ENCODE assay signal across 8 cellular contexts in genomic region chr19:58380736-58381459, GRCh38. TPM values are rescaled to one million over a fixed set of nuclear protein-coding genes. Genes with fewer than 3 reads are reported as not detected.
DNase-seq lines count a peak whose midpoint lies in the region; ATAC-seq and TF ChIP-seq lines count a peak whose summit lies in the region.

TSS of gene ZNF837 (minus strand) at chr19:58381030. CDS start at chr19:58369332, 11,698 bp downstream.

- POLR2A ChIA-PET in AG04450 (lab: Yijun Ruan, JAX), result interaction anchor here (1.1 to 1.4 kb wide), 3 partner anchors 12 to 34 kb away, joined by 5 read pairs; partner anchors contain the start of gene ZNF497

- H3K36me3 ChIP-seq in WERI-Rb-1 (no peaks in the 10 kb centered on the region), mammary epithelial cell (ENCODE audit: insufficient read depth, low read length) (no peaks in the 10 kb centered on the region), skeletal muscle satellite cell (ENCODE audit: insufficient read depth, low read length) (no peaks in the 10 kb centered on the region)

- ATAC-seq in GM18907 (IDR thresholded peaks at IDR 0.05; ENCODE audit: unreplicated experiment) (peak; percentile 85), HG03139 (IDR thresholded peaks at IDR 0.05; ENCODE audit: unreplicated experiment) (peak; percentile 74)

- H3K9me3 ChIP-seq in AG04450 (ENCODE audit: control insufficient read depth, insufficient read depth, low read length) (no peaks in the 10 kb centered on the region; the same call in 1 of the 2 replicates), WERI-Rb-1 (ENCODE audit: severe bottlenecking) (no peaks in the 10 kb centered on the region), mammary epithelial cell (replicated peaks; ENCODE audit: insufficient read depth, low read length) (no peaks in the 10 kb centered on the region), iPS-18c (ENCODE audit: control insufficient read depth, insufficient read depth, low read length) (no peaks in the 10 kb centered on the region), skeletal muscle satellite cell (replicated peaks; ENCODE audit: low read length) (no peaks in the 10 kb centered on the region)

- H3K27me3 ChIP-seq in AG04450 (ENCODE audit: control insufficient read depth, insufficient read depth, low read length) (no peaks in the 10 kb centered on the region), WERI-Rb-1 (ENCODE audit: insufficient read depth, low read depth, severe bottlenecking) (no peaks in the 10 kb centered on the region), mammary epithelial cell (ENCODE audit: insufficient read depth, low read length) (no peaks in the 10 kb centered on the region), skeletal muscle satellite cell (ENCODE audit: control insufficient read depth, insufficient read depth, low read length) (no peaks in the 10 kb centered on the region)

- peak within 1 kb of the TSS; percentile 93 for H2AFZ ChIP-seq in mammary epithelial cell (ENCODE audit: low read depth, low read length)

- in situ Hi-C loops in mammary epithelial cell (cut with MboI; ENCODE audit: low sequenced_read_pairs in 2 of 2), result no loop called here

- H3K4me2 ChIP-seq in mammary epithelial cell (ENCODE audit: insufficient read depth, low read depth, low read length), result peak within 1 kb of the TSS; percentile 96
- peak within 1 kb of the TSS; percentile 94 for H3K4me2 ChIP-seq in skeletal muscle satellite cell (ENCODE audit: low read length)

- dilution Hi-C loops in mammary epithelial cell (cut with HindIII; ENCODE audit: low sequenced_read_pairs), result loop anchor here (5.0 kb wide), 2 partner anchors 46 to 76 kb away; no protein-coding TSS in a partner anchor

- H3K4me3 ChIP-seq in AG04450 (ENCODE audit: low read depth, low read length) (peak within 1 kb of the TSS; percentile 82), WERI-Rb-1 (ENCODE audit: low read depth, low read length) (peak within 1 kb of the TSS; percentile 38), mammary epithelial cell (replicated peaks in 1 of 3; ENCODE audit: insufficient read depth in 1 of 3, low read depth in 2 of 3, low read length in 3 of 3) (peak within 1 kb of the TSS; percentile 72 to 92 (median 84)), iPS-18c (ENCODE audit: insufficient read depth, low read depth, low read length) (peak within 1 kb of the TSS; percentile 97), skeletal muscle satellite cell (ENCODE audit: low read length) (peak within 1 kb of the TSS; percentile 90)

- H3K79me2 ChIP-seq in mammary epithelial cell (ENCODE audit: insufficient read depth, low read length), result peaks cover 41% of the 10 kb centered on the region

- H3K27ac ChIP-seq in AG04450 (ENCODE audit: low read depth, low read length) (peak within 1 kb of the TSS; percentile 68), WERI-Rb-1 (peak within 1 kb of the TSS; percentile 98), mammary epithelial cell (ENCODE audit: insufficient read depth, low read depth, low read length) (peak within 1 kb of the TSS; percentile 95)

- H3K9ac ChIP-seq in mammary epithelial cell (ENCODE audit: insufficient read depth, low read length), result peak within 1 kb of the TSS; percentile 91
- H3K9ac ChIP-seq in skeletal muscle satellite cell (ENCODE audit: low read depth, low read length), result peak within 1 kb of the TSS; percentile 91

- intact Hi-C loops in mammary epithelial cell (cut with micrococcal nuclease), result loop anchor here (1.0 to 5.0 kb wide), 9 partner anchors 19 to 198 kb away; partner anchors contain the start of genes ZBTB45, ZNF274, ZNF324 and ZNF324B

- 5% methylated on average over 24 of the region's 77 CpGs for WGBS in mammary epithelial cell (ENCODE audit: low coverage, missing lambda C conversion rate)

- no peak for TF ChIP-seq CTCF in AG04450 (IDR thresholded peaks at IDR 0.05; ENCODE audit: low read depth, low read length)
- no peak for TF ChIP-seq CTCF in WERI-Rb-1 (IDR thresholded peaks at IDR 0.05; ENCODE audit: low read depth, low read length)
- no peak for TF ChIP-seq CTCF in mammary epithelial cell (conservative IDR thresholded peaks at IDR 0.05 in 1 of 2, IDR thresholded peaks at IDR 0.05 in 1 of 2; ENCODE audit: extremely low read depth in 1 of 2, insufficient read depth in 1 of 2, low read depth in 1 of 2, low read length in 2 of 2)

- H3K4me1 ChIP-seq in mammary epithelial cell (ENCODE audit: insufficient read depth, low read length), result peaks cover 25% of the 10 kb centered on the region
- peaks cover 26% of the 10 kb centered on the region for H3K4me1 ChIP-seq in skeletal muscle satellite cell (ENCODE audit: control insufficient read depth, insufficient read depth, low read length)

- CTCF ChIA-PET in AG04450 (lab: Charles Lee), result no interaction called here
- CTCF ChIA-PET in mammary epithelial cell (lab: Charles Lee; ENCODE audit: low non-redundant PET), result no interaction called here

- no peaks in the 10 kb centered on the region for H4K20me1 ChIP-seq in mammary epithelial cell (ENCODE audit: insufficient read depth, low read length)

- DNase-seq in AG04450 (ENCODE audit: low read depth, low spot score) (peak; percentile 100), NCI-H2196 treated with DMSO at 0.1 percent for 48 hours (lab: John Stamatoyannopoulos, UW; ENCODE audit: unreplicated experiment) (peak; percentile 99), WERI-Rb-1 (peak; percentile 99), mammary epithelial cell (peak; percentile 100)

- no TSS peak for BruUV-seq in mammary epithelial cell (replicated peaks; lab: Mats Ljungman, UMichigan)

RNA-seq across cellular contexts. Expression of gene ZNF837, which starts in this region (rescaled TPM):
- polyA plus RNA-seq in AG04450 (2011; rRNA removed) (0.33 and 0.37 TPM in 2 replicates), mammary epithelial cell (0.66 TPM)
- 0.17 and 0.32 TPM in 2 replicates for polyA minus RNA-seq in AG04450 (2011; rRNA and poly(A)+ RNA removed)
- 1 to 10 TPM; 2.6 to 4.2 TPM for total RNA-seq in mammary epithelial cell
- not detected for polyA minus RNA-seq in mammary epithelial cell
- total RNA-seq in skeletal muscle satellite cell (2012; rRNA removed), result 3.0 and 3.5 TPM in 2 replicates

Comparison
In these comparisons a context has a peak if more than half of its experiments do, and no peak if none do; other contexts are left out.
1. Peak in every context shown above with its lines: DNase-seq, ATAC-seq, H3K4me3 ChIP-seq and H3K27ac ChIP-seq.
2. Peak in DNase-seq, H3K4me3 ChIP-seq and H3K27ac ChIP-seq in AG04450; RNA of the gene not detected or under 1 TPM.
3. H3K4me3 ChIP-seq: peak in every context shown above with its lines; median percentile 97 in iPS-18c; 90 in skeletal muscle satellite cell; 84 in mammary epithelial cell; 82 in AG04450; 38 in WERI-Rb-1.